Comparison of ENCODE assay signal across 1 cellular context in genomic region chr9:128005938-128006337, GRCh38.
TF ChIP-seq lines count a peak whose summit lies in the region.

No MANE protein-coding gene starts in this region.

TF ChIP-seq in HepG2, 621 proteins besides CTCF, POLR2A, EP300 and RAD21 (continued from another document and continues in another):
- peak; percentile 85 for TF ChIP-seq ZNF687 (CRISPR knock-in tag; IDR thresholded peaks at IDR 0.05)
- peak; percentile 67 for TF ChIP-seq FOXA3 (CRISPR knock-in tag; IDR thresholded peaks at IDR 0.05)
- TF ChIP-seq DBP (CRISPR knock-in tag; IDR thresholded peaks at IDR 0.05; ENCODE audit: not compliant biosample characterization): no peak
- 0 out of 2 replicates have a peak, but pooled peaks have one; percentile 29 for TF ChIP-seq ZBED4 (CRISPR knock-in tag; IDR thresholded peaks at IDR 0.05; ENCODE audit: borderline replicate concordance)
- no peak for TF ChIP-seq TGIF2 (CRISPR knock-in tag; IDR thresholded peaks at IDR 0.05)
- 0 out of 2 replicates have a peak, but pooled peaks have one; percentile 39 for TF ChIP-seq KDM1A (CRISPR knock-in tag; IDR thresholded peaks at IDR 0.05)
- no peak for TF ChIP-seq ZNF773 (CRISPR knock-in tag; IDR thresholded peaks at IDR 0.05; ENCODE audit: borderline replicate concordance)
- no peak for TF ChIP-seq KLF9 (CRISPR knock-in tag; IDR thresholded peaks at IDR 0.05; ENCODE audit: low read depth)
- no peak for TF ChIP-seq NFATC3 (CRISPR knock-in tag; IDR thresholded peaks at IDR 0.05)
- no peak for TF ChIP-seq GPN1 (CRISPR knock-in tag; IDR thresholded peaks at IDR 0.05; ENCODE audit: borderline replicate concordance)
- TF ChIP-seq KDM5A (IDR thresholded peaks at IDR 0.05; ENCODE audit: borderline replicate concordance, low read length): no peak
- TF ChIP-seq, protein P1, sequence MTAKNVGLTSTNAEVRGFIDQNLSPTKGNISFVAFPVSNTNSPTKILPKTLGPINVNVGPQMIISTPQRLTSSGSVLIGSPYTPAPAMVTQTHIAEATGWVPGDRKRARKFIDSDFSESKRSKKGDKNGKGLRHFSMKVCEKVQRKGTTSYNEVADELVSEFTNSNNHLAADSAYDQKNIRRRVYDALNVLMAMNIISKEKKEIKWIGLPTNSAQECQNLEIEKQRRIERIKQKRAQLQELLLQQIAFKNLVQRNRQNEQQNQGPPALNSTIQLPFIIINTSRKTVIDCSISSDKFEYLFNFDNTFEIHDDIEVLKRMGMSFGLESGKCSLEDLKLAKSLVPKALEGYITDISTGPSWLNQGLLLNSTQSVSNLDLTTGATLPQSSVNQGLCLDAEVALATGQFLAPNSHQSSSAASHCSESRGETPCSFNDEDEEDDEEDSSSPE (CRISPR knock-in tag; IDR thresholded peaks at IDR 0.05): no peak
- no peak for TF ChIP-seq ZMAT3 (CRISPR knock-in tag; conservative IDR thresholded peaks at IDR 0.05)
- no peak for TF ChIP-seq MAZ (IDR thresholded peaks at IDR 0.05; ENCODE audit: borderline replicate concordance, low read depth, low read length)
- TF ChIP-seq MAZ (CRISPR knock-in tag; IDR thresholded peaks at IDR 0.05; ENCODE audit: low read depth): no peak
- TF ChIP-seq ZFAT (CRISPR knock-in tag; conservative IDR thresholded peaks at IDR 0.05): no peak
- TF ChIP-seq NCOA1 (CRISPR knock-in tag; IDR thresholded peaks at IDR 0.05): no peak
- TF ChIP-seq EHMT2 (IDR thresholded peaks at IDR 0.05; ENCODE audit: borderline replicate concordance, low read depth, low read length): no peak
- TF ChIP-seq, protein P2, sequence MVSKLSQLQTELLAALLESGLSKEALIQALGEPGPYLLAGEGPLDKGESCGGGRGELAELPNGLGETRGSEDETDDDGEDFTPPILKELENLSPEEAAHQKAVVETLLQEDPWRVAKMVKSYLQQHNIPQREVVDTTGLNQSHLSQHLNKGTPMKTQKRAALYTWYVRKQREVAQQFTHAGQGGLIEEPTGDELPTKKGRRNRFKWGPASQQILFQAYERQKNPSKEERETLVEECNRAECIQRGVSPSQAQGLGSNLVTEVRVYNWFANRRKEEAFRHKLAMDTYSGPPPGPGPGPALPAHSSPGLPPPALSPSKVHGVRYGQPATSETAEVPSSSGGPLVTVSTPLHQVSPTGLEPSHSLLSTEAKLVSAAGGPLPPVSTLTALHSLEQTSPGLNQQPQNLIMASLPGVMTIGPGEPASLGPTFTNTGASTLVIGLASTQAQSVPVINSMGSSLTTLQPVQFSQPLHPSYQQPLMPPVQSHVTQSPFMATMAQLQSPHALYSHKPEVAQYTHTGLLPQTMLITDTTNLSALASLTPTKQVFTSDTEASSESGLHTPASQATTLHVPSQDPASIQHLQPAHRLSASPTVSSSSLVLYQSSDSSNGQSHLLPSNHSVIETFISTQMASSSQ (IDR thresholded peaks at IDR 0.05; ENCODE audit: low read depth): no peak
- TF ChIP-seq, protein P2 (CRISPR knock-in tag; IDR thresholded peaks at IDR 0.05; ENCODE audit: borderline replicate concordance): no peak; the same call in 1 of the 2 replicates
- TF ChIP-seq HDAC2 (CRISPR knock-in tag; IDR thresholded peaks at IDR 0.05): peak; percentile 68
- TF ChIP-seq SOX13 (IDR thresholded peaks at IDR 0.05): no peak
- TF ChIP-seq SOX13 (CRISPR knock-in tag; conservative IDR thresholded peaks at IDR 0.05 in 1 of 2, IDR thresholded peaks at IDR 0.05 in 1 of 2): peak in 1 of 2 experiments; percentile 43; a peak in 1 of 4 replicates
- TF ChIP-seq CENPBD1 (CRISPR knock-in tag; IDR thresholded peaks at IDR 0.05; ENCODE audit: borderline replicate concordance, low read depth): no peak
- no peak for TF ChIP-seq ZNF558 (CRISPR knock-in tag; IDR thresholded peaks at IDR 0.05; ENCODE audit: borderline replicate concordance)
- TF ChIP-seq PITX1 (CRISPR knock-in tag; IDR thresholded peaks at IDR 0.05): no peak
- no peak for TF ChIP-seq ZNF724P (CRISPR knock-in tag; IDR thresholded peaks at IDR 0.05; ENCODE audit: borderline replicate concordance)
- TF ChIP-seq POLR2AphosphoS5 (IDR thresholded peaks at IDR 0.05; ENCODE audit: low read depth, low read length): no peak
- no peak for TF ChIP-seq AHR (CRISPR knock-in tag; IDR thresholded peaks at IDR 0.05)
- no peak for TF ChIP-seq ETS1 (CRISPR knock-in tag; IDR thresholded peaks at IDR 0.05)
- no peak for TF ChIP-seq ZNF772 (CRISPR knock-in tag; IDR thresholded peaks at IDR 0.05)
- no peak for TF ChIP-seq NFYB (CRISPR knock-in tag; IDR thresholded peaks at IDR 0.05)
- TF ChIP-seq SKI (IDR thresholded peaks at IDR 0.05; ENCODE audit: partially characterized antibody): no peak
- no peak for TF ChIP-seq FOXK1 (CRISPR knock-in tag; IDR thresholded peaks at IDR 0.05; ENCODE audit: borderline replicate concordance, low read depth)
- no peak for TF ChIP-seq RCOR2 (CRISPR knock-in tag; IDR thresholded peaks at IDR 0.05)
- TF ChIP-seq MEF2D (CRISPR knock-in tag; IDR thresholded peaks at IDR 0.05): no peak
- no peak for TF ChIP-seq HMGA1 (CRISPR knock-in tag; conservative IDR thresholded peaks at IDR 0.05)
- no peak for TF ChIP-seq ZNF251 (CRISPR knock-in tag; IDR thresholded peaks at IDR 0.05)
- TF ChIP-seq GTF2F1 (IDR thresholded peaks at IDR 0.05; ENCODE audit: low read length): no peak
- no peak for TF ChIP-seq ZNF33B (CRISPR knock-in tag; IDR thresholded peaks at IDR 0.05)
- no peak for TF ChIP-seq SIX1 (CRISPR knock-in tag; IDR thresholded peaks at IDR 0.05; ENCODE audit: borderline replicate concordance)
- no peak for TF ChIP-seq ZNF782 (CRISPR knock-in tag; IDR thresholded peaks at IDR 0.05; ENCODE audit: borderline replicate concordance)
- no peak for TF ChIP-seq PTBP1 (IDR thresholded peaks at IDR 0.05; ENCODE audit: low read depth, low read length, poor library complexity, severe bottlenecking)
- TF ChIP-seq ZBTB3 (CRISPR knock-in tag; IDR thresholded peaks at IDR 0.05; ENCODE audit: borderline replicate concordance, low read depth): no peak
- no peak for TF ChIP-seq MEIS2 (CRISPR knock-in tag; IDR thresholded peaks at IDR 0.05)
- TF ChIP-seq DPF2 (CRISPR knock-in tag; IDR thresholded peaks at IDR 0.05; ENCODE audit: borderline replicate concordance, low read depth): no peak
- TF ChIP-seq ZNF292 (CRISPR knock-in tag; IDR thresholded peaks at IDR 0.05; ENCODE audit: borderline replicate concordance, low read depth): peak; percentile 95
- TF ChIP-seq ZNF75D (CRISPR knock-in tag; IDR thresholded peaks at IDR 0.05; ENCODE audit: borderline replicate concordance): no peak
- TF ChIP-seq, protein P3, sequence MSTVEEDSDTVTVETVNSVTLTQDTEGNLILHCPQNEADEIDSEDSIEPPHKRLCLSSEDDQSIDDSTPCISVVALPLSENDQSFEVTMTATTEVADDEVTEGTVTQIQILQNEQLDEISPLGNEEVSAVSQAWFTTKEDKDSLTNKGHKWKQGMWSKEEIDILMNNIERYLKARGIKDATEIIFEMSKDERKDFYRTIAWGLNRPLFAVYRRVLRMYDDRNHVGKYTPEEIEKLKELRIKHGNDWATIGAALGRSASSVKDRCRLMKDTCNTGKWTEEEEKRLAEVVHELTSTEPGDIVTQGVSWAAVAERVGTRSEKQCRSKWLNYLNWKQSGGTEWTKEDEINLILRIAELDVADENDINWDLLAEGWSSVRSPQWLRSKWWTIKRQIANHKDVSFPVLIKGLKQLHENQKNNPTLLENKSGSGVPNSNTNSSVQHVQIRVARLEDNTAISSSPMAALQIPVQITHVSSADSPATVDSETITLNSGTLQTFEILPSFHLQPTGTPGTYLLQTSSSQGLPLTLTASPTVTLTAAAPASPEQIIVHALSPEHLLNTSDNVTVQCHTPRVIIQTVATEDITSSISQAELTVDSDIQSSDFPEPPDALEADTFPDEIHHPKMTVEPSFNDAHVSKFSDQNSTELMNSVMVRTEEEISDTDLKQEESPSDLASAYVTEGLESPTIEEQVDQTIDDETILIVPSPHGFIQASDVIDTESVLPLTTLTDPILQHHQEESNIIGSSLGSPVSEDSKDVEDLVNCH (CRISPR knock-in tag; IDR thresholded peaks at IDR 0.05): no peak
- no peak for TF ChIP-seq CBX2 (IDR thresholded peaks at IDR 0.05; ENCODE audit: low read depth, low read length)
- no peak for TF ChIP-seq CBX2 (CRISPR knock-in tag; IDR thresholded peaks at IDR 0.05; ENCODE audit: low read depth)
- no peak for TF ChIP-seq ZNF33A (CRISPR knock-in tag; IDR thresholded peaks at IDR 0.05; ENCODE audit: borderline replicate concordance)
- no peak for TF ChIP-seq AGO2 (optimal IDR thresholded peaks at IDR 0.05; ENCODE audit: low read depth, low read length)
- TF ChIP-seq ZNF383 (CRISPR knock-in tag; IDR thresholded peaks at IDR 0.05; ENCODE audit: borderline replicate concordance): no peak
- TF ChIP-seq XRCC5 (optimal IDR thresholded peaks at IDR 0.05; ENCODE audit: low read length): no peak
